9 cellular contexts compared by ENCODE assay signal in genomic region chr3:136787226-136787793, GRCh38. TPM values are rescaled to one million over a fixed set of nuclear protein-coding genes. Genes with fewer than 3 reads are reported as not detected.
DNase-seq lines count a peak whose midpoint lies in the region; ATAC-seq and TF ChIP-seq lines count a peak whose summit lies in the region.
"Had no signal": no experiment of that assay in that cellular context is flagged by ENCODE, and none has a peak within 500 bp of the region (broad histone marks: within the 10 kb centered on the region; RNA-seq: fewer than 3 reads in every experiment).

No MANE protein-coding gene starts in this region.

- peak overlapping the region; percentile 32 for H3K4me3 ChIP-seq in left ventricle myocardium inferior
- H3K4me3 ChIP-seq: lung had no signal

- intact Hi-C loops in left ventricle myocardium inferior (cut with micrococcal nuclease): no loop called here

- no peaks in the 10 kb centered on the region for H3K36me3 ChIP-seq in left ventricle myocardium inferior

- no peaks in the 10 kb centered on the region for H3K9me3 ChIP-seq in left ventricle myocardium inferior (replicated peaks)

- DNase-seq in CD1c-positive myeloid dendritic cell (ENCODE audit: extremely low spot score) (peak; percentile 25), GM19240 (ENCODE audit: insufficient read length, low spot score) (peak; percentile 56), left ventricle myocardium inferior (no peak), SIG-M5 treated with dmso at 0.1 percent for 504 hours (lab: John Stamatoyannopoulos, UW; ENCODE audit: unreplicated experiment) (no peak), NCI-H1092 (lab: John Stamatoyannopoulos, UW) (no peak)
- peak; percentile 18 to 25 for DNase-seq in activated T-cell treated with anti-CD3 and anti-CD28 coated beads, Interleukin-2, amount 50 U/mL, for 48 hours
- DNase-seq in stimulated activated CD4-positive, alpha-beta T cell treated with anti-CD3 and anti-CD28 coated beads, Interleukin-4, amount 100 ng/mL, for 24 hours: peak; percentile 5

- H3K4me1 ChIP-seq in left ventricle myocardium inferior: peaks cover 13% of the 10 kb centered on the region

- no peak for TF ChIP-seq CTCF in left ventricle myocardium inferior (IDR thresholded peaks at IDR 0.05; ENCODE audit: borderline replicate concordance)

- H3K27me3 ChIP-seq in left ventricle myocardium inferior (ENCODE audit: low read depth): no peaks in the 10 kb centered on the region

- ATAC-seq in HG03442 (IDR thresholded peaks at IDR 0.05; ENCODE audit: unreplicated experiment): peak; percentile 88

- H3K27ac ChIP-seq in left ventricle myocardium inferior (replicated peaks): peak overlapping the region; percentile 73

RNA-seq across cellular contexts. Expression of gene SLC35G2, which starts 31.6 kb away (rescaled TPM):
- total RNA-seq in left ventricle myocardium inferior: 2.6 TPM

RNA-seq across cellular contexts. Expression of gene STAG1, which starts 35.1 kb away (rescaled TPM):
- 18.4 TPM for total RNA-seq in left ventricle myocardium inferior

Comparison
In these comparisons a context has a peak if more than half of its experiments do, and no peak if none do; other contexts are left out.
1. DNase-seq: peak in CD1c-positive myeloid dendritic cell (single experiment), GM19240 (single experiment), activated T-cell treated with anti-CD3 and anti-CD28 coated beads, Interleukin-2, amount 50 U/mL, for 48 hours (2 of 2) and stimulated activated CD4-positive, alpha-beta T cell treated with anti-CD3 and anti-CD28 coated beads, Interleukin-4, amount 100 ng/mL, for 24 hours (single experiment); none in left ventricle myocardium inferior (single experiment), SIG-M5 treated with dmso at 0.1 percent for 504 hours (single experiment) and NCI-H1092 (single experiment).